8 cellular contexts compared by ENCODE assay signal in the genomic region with DNA sequence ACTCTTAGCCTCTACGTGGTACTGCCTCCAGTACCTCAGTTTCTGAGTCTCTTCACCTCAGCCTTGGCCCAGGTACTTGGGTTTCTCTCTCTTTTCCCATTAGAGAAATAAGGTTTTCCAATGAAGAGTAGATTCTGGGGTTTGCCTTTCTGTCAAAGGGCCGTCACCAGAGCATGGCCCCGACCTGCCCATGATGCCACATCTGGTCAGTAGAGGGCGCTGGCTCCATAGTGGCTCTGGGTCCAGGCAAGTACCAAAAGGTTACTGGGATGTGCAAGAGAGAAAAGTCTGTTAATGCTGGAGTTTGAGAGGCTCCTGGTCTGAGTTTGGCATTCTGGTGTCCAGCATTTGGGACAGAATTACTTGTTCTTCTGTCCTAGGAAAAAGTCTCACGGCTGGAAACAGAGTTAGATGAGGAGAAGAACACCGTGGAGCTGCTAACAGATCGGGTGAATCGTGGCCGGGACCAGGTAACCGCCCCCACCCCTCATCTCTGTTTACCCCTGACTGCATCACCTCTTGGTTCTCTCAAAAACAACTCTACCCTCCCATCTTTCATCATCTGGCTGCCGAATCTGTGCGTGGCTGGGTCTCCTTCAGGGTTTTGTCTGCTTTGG. TPM values are rescaled to one million over a fixed set of nuclear protein-coding genes. Genes with fewer than 3 reads are reported as not detected.
DNase-seq lines count a peak whose midpoint lies in the region; ATAC-seq and TF ChIP-seq lines count a peak whose summit lies in the region.

No MANE protein-coding gene starts in this region.

- no peak overlapping the region for H3K4me3 Mint-ChIP-seq in nephron progenitor cell

- intact Hi-C loops in esophagus squamous epithelium (cut with DNase I): loop anchor here (10.0 kb wide), 1 partner anchor 200 kb away; no protein-coding TSS in a partner anchor

- no peaks in the 10 kb centered on the region for H3K27me3 ChIP-seq in esophagus squamous epithelium

- no peaks in the 10 kb centered on the region for H3K9me3 Mint-ChIP-seq in nephron progenitor cell

- no peaks in the 10 kb centered on the region for H3K9me3 ChIP-seq in esophagus squamous epithelium

- H3K36me3 Mint-ChIP-seq in nephron progenitor cell (ENCODE audit: low read depth): no peaks in the 10 kb centered on the region

- TF ChIP-seq CTCF in esophagus squamous epithelium (IDR thresholded peaks at IDR 0.05) (peak; percentile 62 to 91 (median 81)), nephron progenitor cell (IDR thresholded peaks at IDR 0.05) (peak; percentile 84)

- ATAC-seq in HG02885 (IDR thresholded peaks at IDR 0.05; ENCODE audit: poor library complexity, unreplicated experiment) (peak; percentile 46), HG02852 (IDR thresholded peaks at IDR 0.05; ENCODE audit: unreplicated experiment) (no peak)

- peaks cover 7 to 20% (median 9%) of the 10 kb centered on the region in 3 donors for H3K4me1 ChIP-seq in esophagus squamous epithelium

- no peak overlapping the region for H3K4me3 ChIP-seq in esophagus squamous epithelium

- H3K4me1 Mint-ChIP-seq in nephron progenitor cell: peaks cover 14% of the 10 kb centered on the region

- no peak overlapping the region for H3K27ac Mint-ChIP-seq in nephron progenitor cell

- TF ChIP-seq POLR2A in esophagus squamous epithelium (IDR thresholded peaks at IDR 0.05): no peak

- H3K27me3 Mint-ChIP-seq in nephron progenitor cell (ENCODE audit: low read depth, poor library complexity): peaks cover 3% of the 10 kb centered on the region

- no peak overlapping the region for H3K27ac ChIP-seq in esophagus squamous epithelium

- 53 to 69% methylated on average over 8 to 12 of the region's 12 CpGs for WGBS in esophagus squamous epithelium, 2 donors

- DNase-seq in CMK (ENCODE audit: low read depth) (peak; percentile 60), OCI-M1 (lab: John Stamatoyannopoulos, UW) (peak; percentile 90), activated T-cell treated with anti-CD3 and anti-CD28 coated beads for 4 hours (peak; percentile 76), esophagus squamous epithelium (lab: John Stamatoyannopoulos, UW) (no peak), nephron progenitor cell (peak; percentile 88), stromal cell of bone marrow (ENCODE audit: low read depth) (peak; percentile 46)

- peaks cover 0 to 36% (median 0%) of the 10 kb centered on the region in 3 donors for H3K36me3 ChIP-seq in esophagus squamous epithelium

RNA-seq across cellular contexts. Expression of a gene that starts 5.3 kb away (rescaled TPM):
- total RNA-seq in esophagus squamous epithelium: 10 to 100 TPM; 18.1 to 41.8 (median 32.8) TPM

RNA-seq across cellular contexts. Expression of a gene that starts 23.6 kb away (rescaled TPM):
- 10 to 100 TPM in 3 of 4 donors, 1 to 10 TPM in 1; 3.3 to 26.1 (median 15.1) TPM for total RNA-seq in esophagus squamous epithelium
